ENCODE assay signal across 8 cellular contexts in genomic region chr17:7557825-7558543, GRCh38. TPM values are rescaled to one million over a fixed set of nuclear protein-coding genes. Genes with fewer than 3 reads are reported as not detected.
DNase-seq lines count a peak whose midpoint lies in the region; ATAC-seq and TF ChIP-seq lines count a peak whose summit lies in the region.

No MANE protein-coding gene starts in this region.

- H3K4me1 ChIP-seq in Karpas-422 (ENCODE audit: low read length) (peaks cover 30% of the 10 kb centered on the region), gastroesophageal sphincter (peaks cover 2 to 60% (median 43%) of the 10 kb centered on the region in 3 donors), neuronal stem cell (ENCODE audit: control insufficient read depth in 2 of 2, insufficient read depth in 1 of 2, low read depth in 1 of 2, low read length in 2 of 2) (peaks cover 22 to 24% of the 10 kb centered on the region in 2 donors)

- peak; percentile 33 to 36 for TF ChIP-seq POLR2A in gastroesophageal sphincter (IDR thresholded peaks at IDR 0.05)

- H4K20me1 ChIP-seq in Karpas-422 (ENCODE audit: insufficient read depth, low read depth, low read length), result peaks cover 1% of the 10 kb centered on the region; the same call in 1 of the 2 replicates

- H2AK5ac ChIP-seq in neuronal stem cell (ENCODE audit: low read depth, low read length), result peak overlapping the region; percentile 94

- no peak overlapping the region for H2BK5ac ChIP-seq in neuronal stem cell (ENCODE audit: low read length)

- H3K9ac ChIP-seq in Karpas-422 (ENCODE audit: low read length) (peak overlapping the region; percentile 38), neuronal stem cell (ENCODE audit: low read depth, low read length, poor library complexity) (peak overlapping the region; percentile 30)

- H2BK15ac ChIP-seq in neuronal stem cell (ENCODE audit: low read length), result peak overlapping the region; percentile 92

- peak overlapping the region; percentile 29 for H4K8ac ChIP-seq in neuronal stem cell (ENCODE audit: low read depth, low read length)

- H3K23ac ChIP-seq in neuronal stem cell (ENCODE audit: low read depth, low read length, poor library complexity), result no peak overlapping the region

- TF ChIP-seq CTCF in gastroesophageal sphincter (IDR thresholded peaks at IDR 0.05), result no peak

- H2BK120ac ChIP-seq in neuronal stem cell (ENCODE audit: low read depth, low read length), result no peak overlapping the region

- no peaks in the 10 kb centered on the region for H3K36me3 ChIP-seq in Karpas-422 (ENCODE audit: insufficient read depth, low read length)
- peaks cover 0 to 19% of the 10 kb centered on the region in 2 donors for H3K36me3 ChIP-seq in gastroesophageal sphincter
- no peaks in the 10 kb centered on the region for H3K36me3 ChIP-seq in neuronal stem cell (replicated peaks in 1 of 2; ENCODE audit: control insufficient read depth in 2 of 2, insufficient read depth in 2 of 2, low read length in 2 of 2)

- no peak for TF ChIP-seq EP300 in gastroesophageal sphincter (IDR thresholded peaks at IDR 0.05)

- no peaks in the 10 kb centered on the region for H3K9me2 ChIP-seq in Karpas-422 (replicated peaks; ENCODE audit: insufficient read depth, low read length)

- peak overlapping the region; percentile 58 to 92 for H3K4me3 Mint-ChIP-seq in activated T-cell treated with anti-CD3 and anti-CD28 coated beads, Interleukin-2, amount 50 U/mL, for 72 hours

- H3K9me3 ChIP-seq in Karpas-422 (ENCODE audit: low read length) (no peaks in the 10 kb centered on the region), gastroesophageal sphincter (no peaks in the 10 kb centered on the region), neuronal stem cell (replicated peaks in 1 of 2; ENCODE audit: control insufficient read depth in 2 of 2, insufficient read depth in 1 of 2, low read depth in 1 of 2, low read length in 2 of 2) (no peaks in the 10 kb centered on the region)

- H3K36me3 Mint-ChIP-seq in activated T-cell treated with anti-CD3 and anti-CD28 coated beads, Interleukin-2, amount 50 U/mL, for 72 hours (ENCODE audit: insufficient read depth in 2 of 2), result peaks cover 0 to 2% of the 10 kb centered on the region in 2 donors

- 8 to 33% methylated on average over 3 to 19 of the region's 21 CpGs for WGBS in gastroesophageal sphincter (ENCODE audit: low coverage in 1 of 2), 2 donors
- no CpG with 5 or more reads among the region's 21 CpGs for WGBS in neuronal stem cell (ENCODE audit: extremely low coverage in 2 of 2, insufficient read length in 2 of 2, insufficient replicate concordance in 1 of 2), 2 donors

- no peaks in the 10 kb centered on the region for H3K27me3 Mint-ChIP-seq in activated T-cell treated with anti-CD3 and anti-CD28 coated beads, Interleukin-2, amount 50 U/mL, for 72 hours (ENCODE audit: low read depth)

- H3K4me1 Mint-ChIP-seq in activated T-cell treated with anti-CD3 and anti-CD28 coated beads, Interleukin-2, amount 50 U/mL, for 72 hours (ENCODE audit: low read depth), result peaks cover 63% of the 10 kb centered on the region

- peak; percentile 49 to 73 for DNase-seq in NCI-H2081 (lab: John Stamatoyannopoulos, UW)
- no peak for DNase-seq in NCI-H2081 treated with DMSO at 0.1 percent for 48 hours (lab: John Stamatoyannopoulos, UW)
- peak; percentile 50 for DNase-seq in Karpas-422
- peak; percentile 29 to 45 for DNase-seq in activated T-cell treated with anti-CD3 and anti-CD28 coated beads, Interleukin-2, amount 50 U/mL, for 72 hours
- no peak for DNase-seq in neuronal stem cell (ENCODE audit: low spot score)
- no peak for DNase-seq in T-helper 9 cell

- no peak overlapping the region for H2AFZ ChIP-seq in Karpas-422 (ENCODE audit: low read length)
- peak overlapping the region; percentile 95 for H2AFZ ChIP-seq in neuronal stem cell (ENCODE audit: low read length)

- peaks cover 19% of the 10 kb centered on the region for H3K79me2 ChIP-seq in Karpas-422 (ENCODE audit: low read length)

- no peak overlapping the region for H3K4me3 ChIP-seq in Karpas-422 (ENCODE audit: low read length)
- peak overlapping the region; percentile 4 to 84 for H3K4me3 ChIP-seq in gastroesophageal sphincter
- H3K4me3 ChIP-seq in neuronal stem cell (ENCODE audit: low read length in 2 of 2), result no peak overlapping the region

- H3K4me2 ChIP-seq in Karpas-422 (ENCODE audit: low read depth, low read length, poor library complexity, severe bottlenecking) (peak overlapping the region; percentile 28), neuronal stem cell (ENCODE audit: insufficient read depth, low read length, poor library complexity, severe bottlenecking) (no peak overlapping the region)

- H3K27ac ChIP-seq in Karpas-422 (ENCODE audit: low read length), result no peak overlapping the region
- H3K27ac ChIP-seq in gastroesophageal sphincter, result peak overlapping the region; percentile 88 to 96 (median 93)
- H3K27ac ChIP-seq in neuronal stem cell (replicated peaks; ENCODE audit: low read length), result no peak overlapping the region

- ATAC-seq in activated T-cell treated with anti-CD3 and anti-CD28 coated beads, Interleukin-2, amount 50 U/mL, for 72 hours (replicated peaks in 1 of 2), result no peak
- ATAC-seq in gastroesophageal sphincter (peak; percentile 75), HG03039 (IDR thresholded peaks at IDR 0.05; ENCODE audit: unreplicated experiment) (no peak)

- peak overlapping the region; percentile 74 for H3K27ac Mint-ChIP-seq in activated T-cell treated with anti-CD3 and anti-CD28 coated beads, Interleukin-2, amount 50 U/mL, for 72 hours

- H4K91ac ChIP-seq in neuronal stem cell (ENCODE audit: low read depth, low read length, poor library complexity), result no peak overlapping the region

- H3K79me1 ChIP-seq in neuronal stem cell (ENCODE audit: low read depth, low read length), result peaks cover 5% of the 10 kb centered on the region

- no peaks in the 10 kb centered on the region for H3K27me3 ChIP-seq in Karpas-422 (ENCODE audit: low read length)
- H3K27me3 ChIP-seq in gastroesophageal sphincter, result no peaks in the 10 kb centered on the region
- no peaks in the 10 kb centered on the region for H3K27me3 ChIP-seq in neuronal stem cell (ENCODE audit: control insufficient read depth in 3 of 3, insufficient read depth in 3 of 3, low read depth in 1 of 3, low read length in 3 of 3)

- H3K18ac ChIP-seq in neuronal stem cell (ENCODE audit: low read length), result peak overlapping the region; percentile 84

- H3K14ac ChIP-seq in neuronal stem cell (ENCODE audit: low read length), result no peak overlapping the region

- no peak overlapping the region for H3K4ac ChIP-seq in neuronal stem cell (ENCODE audit: low read length)

- peak overlapping the region; percentile 30 for H2BK12ac ChIP-seq in neuronal stem cell (ENCODE audit: low read length)

- H3K9me3 Mint-ChIP-seq in activated T-cell treated with anti-CD3 and anti-CD28 coated beads, Interleukin-2, amount 50 U/mL, for 72 hours, result no peaks in the 10 kb centered on the region

RNA-seq across cellular contexts. Expression of gene TNFSF13, which starts 0.6 kb away (rescaled TPM):
- total RNA-seq in Karpas-422 (2014; rRNA removed; shearing (Covaris generic); ENCODE audit: low replicate concordance), result 0.90 and 4.0 TPM in 2 replicates
- total RNA-seq in activated T-cell treated with anti-CD3 and anti-CD28 coated beads, Interleukin-2, amount 50 U/mL, for 72 hours, result 1 to 10 TPM; 4.3 to 7.8 TPM
- total RNA-seq in gastroesophageal sphincter, result 10 to 100 TPM; 14.5 to 47.1 (median 27.2) TPM
- 0.63 TPM for polyA plus RNA-seq in neuronal stem cell (2013, experiment 1 of 2)
- polyA plus RNA-seq in neuronal stem cell (2013, experiment 2 of 2), result 0.62 TPM

RNA-seq across cellular contexts. Expression of gene SENP3, which starts 3.7 kb away (rescaled TPM):
- 62.8 and 96.1 TPM in 2 replicates for total RNA-seq in Karpas-422 (2014; rRNA removed; shearing (Covaris generic); ENCODE audit: low replicate concordance)
- 10 to 100 TPM; 41.8 to 55.3 TPM for total RNA-seq in activated T-cell treated with anti-CD3 and anti-CD28 coated beads, Interleukin-2, amount 50 U/mL, for 72 hours
- total RNA-seq in gastroesophageal sphincter, result 10 to 100 TPM; 68.3 to 94.7 (median 79.6) TPM
- polyA plus RNA-seq in neuronal stem cell (2013, experiment 1 of 2), result 34.1 TPM
- polyA plus RNA-seq in neuronal stem cell (2013, experiment 2 of 2), result 35.5 TPM

RNA-seq across cellular contexts. Expression of gene TNFSF12, which starts 9.1 kb away (rescaled TPM):
- not detected in 2 replicates for total RNA-seq in Karpas-422 (2014; rRNA removed; shearing (Covaris generic); ENCODE audit: low replicate concordance)
- total RNA-seq in activated T-cell treated with anti-CD3 and anti-CD28 coated beads, Interleukin-2, amount 50 U/mL, for 72 hours, result 10 to 100 TPM; 23.2 to 25.5 TPM
- 100 to 1,000 TPM in 1 of 4 donors, 10 to 100 TPM in 3; 61.1 to 108 (median 84.7) TPM for total RNA-seq in gastroesophageal sphincter
- 4.8 TPM for polyA plus RNA-seq in neuronal stem cell (2013, experiment 1 of 2)
- polyA plus RNA-seq in neuronal stem cell (2013, experiment 2 of 2), result 4.9 TPM

RNA-seq across cellular contexts. Expression of gene CD68, which starts 21.5 kb away (rescaled TPM):
- 3.8 and 6.0 TPM in 2 replicates for total RNA-seq in Karpas-422 (2014; rRNA removed; shearing (Covaris generic); ENCODE audit: low replicate concordance)
- 10 to 100 TPM; 10.3 to 28.1 TPM for total RNA-seq in activated T-cell treated with anti-CD3 and anti-CD28 coated beads, Interleukin-2, amount 50 U/mL, for 72 hours
- total RNA-seq in gastroesophageal sphincter, result 10 to 100 TPM in 3 of 4 donors, 1 to 10 TPM in 1; 7.9 to 83.1 (median 46.1) TPM
- 0.13 TPM for polyA plus RNA-seq in neuronal stem cell (2013, experiment 1 of 2)
- polyA plus RNA-seq in neuronal stem cell (2013, experiment 2 of 2), result 0.15 TPM

RNA-seq across cellular contexts. Expression of gene MPDU1, which starts 25.7 kb away (rescaled TPM):
- total RNA-seq in Karpas-422 (2014; rRNA removed; shearing (Covaris generic); ENCODE audit: low replicate concordance), result 25.4 and 27.0 TPM in 2 replicates
- total RNA-seq in activated T-cell treated with anti-CD3 and anti-CD28 coated beads, Interleukin-2, amount 50 U/mL, for 72 hours, result 10 to 100 TPM; 44.0 to 51.9 TPM
- 10 to 100 TPM; 38.1 to 66.5 (median 51.2) TPM for total RNA-seq in gastroesophageal sphincter
- polyA plus RNA-seq in neuronal stem cell (2013, experiment 1 of 2), result 99.7 TPM
- 99.4 TPM for polyA plus RNA-seq in neuronal stem cell (2013, experiment 2 of 2)

Comparison
In these comparisons a context has a peak if more than half of its experiments do, and no peak if none do; other contexts are left out.
1. DNase-seq: peak in NCI-H2081 (2 of 2), Karpas-422 (single experiment) and activated T-cell treated with anti-CD3 and anti-CD28 coated beads, Interleukin-2, amount 50 U/mL, for 72 hours (2 of 2); none in NCI-H2081 treated with DMSO at 0.1 percent for 48 hours (single experiment), neuronal stem cell (single experiment) and T-helper 9 cell (single experiment).
2. H3K27ac ChIP-seq: peak in gastroesophageal sphincter (4 of 4); none in Karpas-422 (single experiment) and neuronal stem cell (single experiment).
3. H3K4me3 ChIP-seq: peak in gastroesophageal sphincter (2 of 2); none in Karpas-422 (single experiment) and neuronal stem cell (0 of 2).
4. RNA of gene TNFSF12, which starts 9.1 kb away (total RNA-seq): 61.1 to 108 TPM in gastroesophageal sphincter and 23.2 to 25.5 TPM in activated T-cell treated with anti-CD3 and anti-CD28 coated beads, Interleukin-2, amount 50 U/mL, for 72 hours; not detected in Karpas-422; every median in the first group is over 10 times any median in the second.